Comparison of ENCODE assay signal across 2 cellular contexts in the genomic region with DNA sequence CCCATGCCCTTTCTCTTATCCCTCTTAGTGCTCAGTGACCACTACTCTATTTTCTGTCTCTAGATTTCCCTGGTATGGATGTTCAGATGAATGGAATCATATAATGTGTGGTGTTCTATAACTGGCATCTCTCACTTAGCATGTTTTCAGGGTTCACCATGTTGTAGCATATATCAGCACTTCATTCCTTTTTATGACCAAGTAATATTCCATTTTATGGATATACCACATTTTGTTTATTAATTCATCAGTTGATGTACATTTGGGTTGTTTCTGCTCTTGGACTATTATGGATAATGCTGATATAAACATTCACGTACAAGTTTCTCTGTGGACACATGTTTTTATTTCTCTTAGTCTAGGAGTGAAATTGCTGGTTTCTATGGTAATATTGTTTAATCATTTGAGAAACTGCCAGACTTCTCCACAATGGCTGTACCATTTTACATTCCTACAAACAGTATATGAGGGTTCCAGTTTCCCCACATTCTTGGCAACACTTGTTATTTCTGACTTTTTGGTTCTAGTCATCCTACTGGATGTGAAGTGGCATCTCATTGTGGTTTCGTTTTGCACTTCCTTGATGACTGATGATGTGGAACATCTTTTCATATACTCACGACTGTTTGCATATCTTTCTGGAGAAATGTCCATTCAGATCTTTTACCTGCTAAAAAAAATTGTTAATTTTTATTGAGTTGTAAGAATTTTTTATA.
TF ChIP-seq lines count a peak whose summit lies in the region.

No MANE protein-coding gene starts in this region.

TF ChIP-seq in HEK293, 187 proteins besides CTCF, POLR2A, EP300 and RAD21:
- peak; percentile 93 for TF ChIP-seq ZNF146 (tag by site-specific recombination; IDR thresholded peaks at IDR 0.05)

TF ChIP-seq in K562, 482 proteins besides CTCF, POLR2A, EP300 and RAD21:
- TF ChIP-seq ADNP (tag; IDR thresholded peaks at IDR 0.05) = 0 out of 2 replicates have a peak, but pooled peaks have one; percentile 30
- peak; percentile 77 for TF ChIP-seq RBM25 (IDR thresholded peaks at IDR 0.05; ENCODE audit: low read depth, low read length, severe bottlenecking)
- TF ChIP-seq ZNF146 (CRISPR knock-in tag; IDR thresholded peaks at IDR 0.05; ENCODE audit: unreplicated experiment) = peak; percentile 80
- TF ChIP-seq TRIM28 (IDR thresholded peaks at IDR 0.05) = 0 out of 2 replicates have a peak, but pooled peaks have one; percentile 42
- 0 out of 4 replicates have a peak, but pooled peaks of 1 of the 2 experiments have one; percentile 36 for TF ChIP-seq ARNT (IDR thresholded peaks at IDR 0.05)
- peak; percentile 55; the same call in 1 of the 2 replicates for TF ChIP-seq BCOR (IDR thresholded peaks at IDR 0.05)
- peak; percentile 41 to 53; a peak in 2 of 4 replicates for TF ChIP-seq KDM1A (IDR thresholded peaks at IDR 0.05)
